28 cellular contexts compared by ENCODE assay signal in genomic region chr12:110156766-110157165, GRCh38.
"Had no signal": no experiment of that assay in that cellular context is flagged by ENCODE, and none has a peak within 500 bp of the region (broad histone marks: within the 10 kb centered on the region; RNA-seq: fewer than 3 reads in every experiment).

No MANE protein-coding gene starts in this region.

- H3K4me3 Mint-ChIP-seq: stimulated activated effector memory CD8-positive, alpha-beta T cell treated with anti-CD3 and anti-CD28 coated beads, Interleukin-12 subunit alpha, Interleukin-12 subunit beta, amount 100 ng/mL, for 72 hours; stimulated activated memory B cell treated with anti-CD40 and anti-IgM and Interleukin-4, amounts not matched to agents 10 μg/mL and 1 μg/mL and 100 μg/mL, for 72 hours; stimulated activated naive B cell treated with anti-CD40 and anti-IgM and Interleukin-4, amounts not matched to agents 10 μg/mL and 1 μg/mL and 100 μg/mL, for 72 hours; stimulated activated naive CD8-positive, alpha-beta T cell treated with anti-CD3 and anti-CD28 coated beads, Interleukin-15, amount 100 ng/mL, for 72 hours; stimulated activated naive CD8-positive, alpha-beta T cell treated with anti-CD3 and anti-CD28 coated beads, Interleukin-15, Interleukin-2, amounts not matched to agents 100 ng/mL and 50 ng/mL, for 24 hours; type B pancreatic cell had no signal

- H3K4me3 ChIP-seq: stomach, suprapubic skin, testis, thoracic aorta, thyroid gland, tibial artery, tibial nerve, transverse colon, upper lobe of left lung, upper lobe of right lung, uterus, vagina had no signal

- H3K27me3 Mint-ChIP-seq: stimulated activated memory B cell treated with anti-CD40 and anti-IgM and Interleukin-4, amounts not matched to agents 10 μg/mL and 1 μg/mL and 100 μg/mL, for 72 hours; stimulated activated naive B cell treated with anti-CD40 and anti-IgM and Interleukin-4, amounts not matched to agents 10 μg/mL and 1 μg/mL and 100 μg/mL, for 72 hours; stimulated activated naive CD8-positive, alpha-beta T cell treated with anti-CD3 and anti-CD28 coated beads, Interleukin-15, amount 100 ng/mL, for 72 hours; stimulated activated naive CD8-positive, alpha-beta T cell treated with anti-CD3 and anti-CD28 coated beads, Interleukin-15, Interleukin-2, amounts not matched to agents 100 ng/mL and 50 ng/mL, for 24 hours; type B pancreatic cell had no signal

- H3K27ac Mint-ChIP-seq: stimulated activated effector memory CD8-positive, alpha-beta T cell treated with anti-CD3 and anti-CD28 coated beads, Interleukin-12 subunit alpha, Interleukin-12 subunit beta, amount 100 ng/mL, for 72 hours; stimulated activated memory B cell treated with anti-CD40 and anti-IgM and Interleukin-4, amounts not matched to agents 10 μg/mL and 1 μg/mL and 100 μg/mL, for 72 hours; stimulated activated naive B cell treated with anti-CD40 and anti-IgM and Interleukin-4, amounts not matched to agents 10 μg/mL and 1 μg/mL and 100 μg/mL, for 72 hours; stimulated activated naive CD8-positive, alpha-beta T cell treated with anti-CD3 and anti-CD28 coated beads, Interleukin-15, amount 100 ng/mL, for 72 hours; stimulated activated naive CD8-positive, alpha-beta T cell treated with anti-CD3 and anti-CD28 coated beads, Interleukin-15, Interleukin-2, amounts not matched to agents 100 ng/mL and 50 ng/mL, for 24 hours; type B pancreatic cell had no signal

- H3K4me1 Mint-ChIP-seq: stimulated activated effector memory CD8-positive, alpha-beta T cell treated with anti-CD3 and anti-CD28 coated beads, Interleukin-12 subunit alpha, Interleukin-12 subunit beta, amount 100 ng/mL, for 72 hours; stimulated activated naive B cell treated with anti-CD40 and anti-IgM and Interleukin-4, amounts not matched to agents 10 μg/mL and 1 μg/mL and 100 μg/mL, for 72 hours had no signal

- H3K9me3 ChIP-seq: testis, thyroid gland had no signal

- H3K36me3 Mint-ChIP-seq: stimulated activated effector memory CD8-positive, alpha-beta T cell treated with anti-CD3 and anti-CD28 coated beads, Interleukin-12 subunit alpha, Interleukin-12 subunit beta, amount 100 ng/mL, for 72 hours had no signal

- H3K27ac ChIP-seq: stomach, suprapubic skin, testis, thoracic aorta, thyroid gland, tibial artery, tibial nerve, transverse colon, upper lobe of left lung, upper lobe of right lung, uterus, vagina had no signal

- H3K36me3 ChIP-seq: uterus had no signal

- DNase-seq: stimulated activated CD4-positive, alpha-beta T cell treated with anti-CD3 and anti-CD28 coated beads, Interleukin-2, amount 100 ng/mL, for 48 hours; stimulated activated CD4-positive, alpha-beta T cell treated with anti-CD3 and anti-CD28 coated beads, Interleukin-4, amount 100 ng/mL, for 1 hour; stimulated activated CD4-positive, alpha-beta T cell treated with anti-CD3 and anti-CD28 coated beads, Interleukin-4, amount 100 ng/mL, for 24 hours; stimulated activated CD4-positive, alpha-beta T cell treated with anti-CD3 and anti-CD28 coated beads, Interleukin-4, amount 100 ng/mL, for 4 hours; stimulated activated CD8-positive, alpha-beta memory T cell treated with anti-CD3 and anti-CD28 coated beads, Interleukin-4, amount 100 ng/mL, for 48 hours; stimulated activated naive B cell treated with anti-CD40 and anti-IgM and Interleukin-4, amounts not matched to agents 10 μg/mL and 1 μg/mL and 100 μg/mL, for 72 hours; stimulated activated naive CD4-positive, alpha-beta T cell; stimulated activated naive CD4-positive, alpha-beta T cell treated with Interleukin-2 at 50 U/mL for 16 hours; stimulated activated naive CD8-positive, alpha-beta T cell treated with anti-CD3 and anti-CD28 coated beads, Interleukin-15, amount 100 ng/mL, for 72 hours; stimulated activated naive CD8-positive, alpha-beta T cell treated with anti-CD3 and anti-CD28 coated beads, Interleukin-15, Interleukin-2, amounts not matched to agents 100 U/mL and 50 U/mL, for 24 hours; stomach; substantia nigra; testis; thyroid gland; tibial artery; transverse colon; trophoblast cell; upper lobe of left lung; upper lobe of right lung; uterus had no signal

- H3K4me1 ChIP-seq: stomach, suprapubic skin, testis, thyroid gland, tibial nerve, transverse colon, upper lobe of left lung, upper lobe of right lung, uterus, vagina had no signal
